Comparison of ENCODE assay signal across 9 cellular contexts in genomic region chr17:39740357-39741111, GRCh38. TPM values are rescaled to one million over a fixed set of nuclear protein-coding genes. Genes with fewer than 3 reads are reported as not detected.
DNase-seq lines count a peak whose midpoint lies in the region; ATAC-seq lines count a peak whose summit lies in the region.
"Had no signal": no experiment of that assay in that cellular context is flagged by ENCODE, and none has a peak within 500 bp of the region (broad histone marks: within the 10 kb centered on the region; RNA-seq: fewer than 3 reads in every experiment).

No MANE protein-coding gene starts in this region.

- no peaks in the 10 kb centered on the region for H3K9me3 ChIP-seq in right cardiac atrium (ENCODE audit: control insufficient read depth, low read length)
- H3K9me3 ChIP-seq in Karpas-422 (ENCODE audit: low read length) = no peaks in the 10 kb centered on the region

- no peaks in the 10 kb centered on the region for H3K9me2 ChIP-seq in Karpas-422 (replicated peaks; ENCODE audit: insufficient read depth, low read length)

- H3K27ac ChIP-seq in right cardiac atrium (ENCODE audit: low read length) = no peak overlapping the region
- no peak overlapping the region for H3K27ac ChIP-seq in Karpas-422 (ENCODE audit: low read length)
- H3K27ac ChIP-seq: HL-60 had no signal

- H3K4me3 ChIP-seq in right cardiac atrium (ENCODE audit: low read length) (no peak overlapping the region), Karpas-422 (ENCODE audit: low read length) (no peak overlapping the region)

- no peaks in the 10 kb centered on the region for H3K36me3 ChIP-seq in Karpas-422 (ENCODE audit: insufficient read depth, low read length)

- H3K79me2 ChIP-seq in Karpas-422 (ENCODE audit: low read length) = no peaks in the 10 kb centered on the region

- no peak overlapping the region for H2AFZ ChIP-seq in Karpas-422 (ENCODE audit: low read length)

- 45% methylated on average over 16 of the region's 16 CpGs for WGBS in right cardiac atrium

- intact Hi-C loops in right cardiac atrium (cut with DNase I) = no loop called here
- intact Hi-C loops in Right ventricle myocardium superior (cut with DNase I) = no loop called here
- intact Hi-C loops in left colon (cut with DNase I, micrococcal nuclease) = no loop called here

- H4K20me1 ChIP-seq in Karpas-422 (ENCODE audit: insufficient read depth, low read depth, low read length) = no peaks in the 10 kb centered on the region

- H3K4me2 ChIP-seq in Karpas-422 (ENCODE audit: low read depth, low read length, poor library complexity, severe bottlenecking) = no peak overlapping the region

- no peaks in the 10 kb centered on the region for H3K27me3 ChIP-seq in right cardiac atrium (ENCODE audit: control insufficient read depth, insufficient read depth)
- no peaks in the 10 kb centered on the region; the same call in 1 of the 2 replicates for H3K27me3 ChIP-seq in Karpas-422 (ENCODE audit: low read length)

- no peak overlapping the region for H3K9ac ChIP-seq in Karpas-422 (ENCODE audit: low read length)

- no peaks in the 10 kb centered on the region for H3K4me1 ChIP-seq in right cardiac atrium (ENCODE audit: control insufficient read depth, insufficient read depth, low read length)
- H3K4me1 ChIP-seq in Karpas-422 (ENCODE audit: low read length) = peaks cover 18% of the 10 kb centered on the region

- peak in 1 of 2 donors; percentile 39 for ATAC-seq in right cardiac atrium
- no peak for ATAC-seq in Right ventricle myocardium superior (ENCODE audit: poor library complexity)
- peak; percentile 11 for ATAC-seq in left colon
- ATAC-seq in HG02981 (IDR thresholded peaks at IDR 0.05; ENCODE audit: unreplicated experiment) = no peak
- no peak for ATAC-seq in GM19023 (IDR thresholded peaks at IDR 0.05; ENCODE audit: unreplicated experiment)

- DNase-seq in right cardiac atrium = peak in 2 of 3 donors; percentile 52 to 56
- DNase-seq in Right ventricle myocardium superior = no peak
- peak; percentile 62 for DNase-seq in astrocyte of the hippocampus (ENCODE audit: low read depth, low spot score)
- peak; percentile 42 to 71 for DNase-seq in left colon
- DNase-seq in NCI-H1436 treated with DMSO at 0.1 percent for 48 hours (lab: John Stamatoyannopoulos, UW) = no peak
- no peak for DNase-seq in Karpas-422

RNA-seq across cellular contexts. Expression of gene GRB7, which starts 2.8 kb away (rescaled TPM):
- total RNA-seq in right cardiac atrium (1 to 10 TPM in 3 of 4 donors, under 1 TPM in 1; 0.39 to 2.7 (median 1.6) TPM), Right ventricle myocardium superior (2.2 TPM), left colon (10 to 100 TPM; 18.2 to 27.7 TPM)
- polyA plus RNA-seq in right cardiac atrium = 0.70 TPM
- total RNA-seq in Karpas-422 (2014; rRNA removed; shearing (Covaris generic); ENCODE audit: low replicate concordance) = 0.18 and 1.5 TPM in 2 replicates

RNA-seq across cellular contexts. Expression of gene MIEN1, which starts 10.2 kb away (rescaled TPM):
- total RNA-seq in right cardiac atrium (10 to 100 TPM; 53.6 to 67.8 (median 61.8) TPM), Right ventricle myocardium superior (50.4 TPM), left colon (10 to 100 TPM; 66.5 to 85.6 TPM)
- polyA plus RNA-seq in right cardiac atrium = 152 TPM
- total RNA-seq in Karpas-422 (2014; rRNA removed; shearing (Covaris generic); ENCODE audit: low replicate concordance) = 77.8 and 78.6 TPM in 2 replicates

RNA-seq across cellular contexts. Expression of gene ERBB2, which starts 40.7 kb away (rescaled TPM):
- total RNA-seq in right cardiac atrium (100 to 1,000 TPM in 3 of 4 donors, 10 to 100 TPM in 1; 99.2 to 178 (median 114) TPM), Right ventricle myocardium superior (64.2 TPM), left colon (100 to 1,000 TPM; 178 to 179 TPM)
- polyA plus RNA-seq in right cardiac atrium = 56.4 TPM
- total RNA-seq in Karpas-422 (2014; rRNA removed; shearing (Covaris generic); ENCODE audit: low replicate concordance) = 7.3 and 10.9 TPM in 2 replicates

RNA-seq across cellular contexts. Expression of gene PGAP3, which starts 52.7 kb away (rescaled TPM):
- total RNA-seq in right cardiac atrium = 10 to 100 TPM; 12.9 to 24.0 (median 15.2) TPM
- 13.6 TPM for polyA plus RNA-seq in right cardiac atrium
- total RNA-seq in Right ventricle myocardium superior = 10.0 TPM
- total RNA-seq in left colon = 10 to 100 TPM; 46.1 to 56.1 TPM
- 10.6 and 20.2 TPM in 2 replicates for total RNA-seq in Karpas-422 (2014; rRNA removed; shearing (Covaris generic); ENCODE audit: low replicate concordance)

Comparison
In these comparisons a context has a peak if more than half of its experiments do, and no peak if none do; other contexts are left out.
1. DNase-seq: peak in right cardiac atrium (2 of 3), astrocyte of the hippocampus (single experiment) and left colon (2 of 2); none in Right ventricle myocardium superior (single experiment), NCI-H1436 treated with DMSO at 0.1 percent for 48 hours (single experiment) and Karpas-422 (single experiment).